Comparison of ENCODE assay signal across 1 cellular context in the genomic region with DNA sequence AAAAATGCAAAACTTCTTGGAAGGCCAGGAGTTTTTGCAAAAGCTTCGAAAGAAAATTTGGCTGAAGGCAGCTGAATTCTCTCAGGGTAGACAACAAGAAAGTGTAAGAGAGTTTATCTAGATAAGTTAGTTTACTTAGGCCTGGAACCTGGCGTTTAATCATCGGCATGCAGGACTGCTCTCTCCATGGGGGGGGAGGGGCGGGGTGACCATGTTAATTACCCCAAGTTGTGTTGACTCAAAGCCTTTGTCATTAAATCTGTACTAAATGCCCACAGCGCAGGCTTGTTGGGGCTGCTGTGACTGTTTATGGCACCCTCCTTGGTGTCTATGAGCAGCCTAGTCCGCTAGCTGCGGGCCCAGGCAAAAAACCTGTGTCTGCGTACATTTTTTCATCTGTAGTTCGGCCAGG.
TF ChIP-seq lines count a peak whose summit lies in the region.

No MANE protein-coding gene starts in this region.

TF ChIP-seq in H1, 55 proteins besides CTCF, POLR2A, EP300 and RAD21:
- TF ChIP-seq SIN3A (conservative IDR thresholded peaks at IDR 0.05 in 1 of 2, IDR thresholded peaks at IDR 0.05 in 1 of 2; ENCODE audit: low read depth in 1 of 2, low read length in 2 of 2) = no peak
- no peak for TF ChIP-seq JUND (IDR thresholded peaks at IDR 0.05; ENCODE audit: low read length)
- peak; percentile 68 for TF ChIP-seq NANOG (IDR thresholded peaks at IDR 0.05; ENCODE audit: insufficient read depth, low read depth, low read length, poor library complexity, severe bottlenecking)
- TF ChIP-seq EGR1 (IDR thresholded peaks at IDR 0.05; ENCODE audit: borderline replicate concordance, low read depth, low read length) = no peak
- no peak for TF ChIP-seq CHD7 (IDR thresholded peaks at IDR 0.05; ENCODE audit: insufficient replicate concordance, low read length)
- TF ChIP-seq SP4 (IDR thresholded peaks at IDR 0.05; ENCODE audit: low read length) = no peak
- no peak for TF ChIP-seq TCF12 (IDR thresholded peaks at IDR 0.05; ENCODE audit: low read depth, low read length)
